In the genomic region with DNA sequence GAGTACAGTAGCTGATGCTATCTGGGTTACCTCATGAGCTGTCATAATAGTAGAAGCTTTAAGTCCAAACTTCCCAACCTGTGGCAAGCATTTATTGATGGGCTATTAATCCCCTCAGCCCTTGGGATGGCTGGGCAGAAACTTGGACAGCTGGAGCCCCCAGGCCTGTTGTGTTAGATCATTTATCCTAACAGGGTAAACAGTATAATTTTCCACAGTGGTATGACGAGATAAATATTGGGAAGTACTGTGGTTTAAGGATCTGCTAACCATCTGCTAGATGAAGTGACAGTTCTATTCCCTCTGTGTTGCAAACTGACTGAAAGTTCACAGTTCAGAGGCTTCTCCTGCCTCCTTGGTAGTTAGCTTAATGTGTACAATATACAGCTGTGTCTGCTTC, we compare ENCODE assay signal across 29 cellular contexts.
"Had no signal": no experiment of that assay in that cellular context is flagged by ENCODE, and none has a peak within 500 bp of the region (broad histone marks: within the 10 kb centered on the region; RNA-seq: fewer than 3 reads in every experiment).

No MANE protein-coding gene starts in this region.

- H3K27ac ChIP-seq: neutrophil, pancreas, prostate gland, right atrium auricular region, skin epidermis, spleen, suprapubic skin, testis, tibial artery, transverse colon, upper lobe of right lung, uterus had no signal

- H3K9me3 ChIP-seq: neutrophil, pancreas, prostate gland, right atrium auricular region, spleen, suprapubic skin, testis, tibial artery, transverse colon, upper lobe of right lung, uterus had no signal

- H3K4me3 ChIP-seq: pancreas, prostate gland, right atrium auricular region, skin epidermis, smooth muscle cell, spleen, suprapubic skin, testis, tibial artery, transverse colon, upper lobe of right lung, uterus had no signal

- H3K4me2 ChIP-seq: smooth muscle cell had no signal

- ATAC-seq: naive thymus-derived CD8-positive, alpha-beta T cell; natural killer cell treated with Interleukin-12 subunit alpha and Interleukin-12 subunit beta and Interleukin-15 and Interleukin-18, amount 100 ng/mL, for 72 hours; pancreas; sciatic nerve; stimulated activated memory B cell treated with anti-CD40 and anti-IgM and Interleukin-4, amounts not matched to agents 10 μg/mL and 1 μg/mL and 100 μg/mL, for 72 hours; stimulated activated naive CD8-positive, alpha-beta T cell treated with anti-CD3 and anti-CD28 coated beads, Interleukin-15, amount 100 ng/mL, for 72 hours; stimulated activated naive CD8-positive, alpha-beta T cell treated with anti-CD3 and anti-CD28 coated beads, Interleukin-15, Interleukin-2, amounts not matched to agents 100 U/mL and 50 U/mL, for 24 hours; upper lobe of right lung had no signal

- H3K36me3 ChIP-seq: neutrophil, pancreas, prostate gland, right atrium auricular region, spleen, suprapubic skin, tibial artery, transverse colon, upper lobe of right lung, uterus had no signal

- H3K27me3 ChIP-seq: neutrophil, pancreas, right atrium auricular region, spleen, suprapubic skin, testis, tibial artery, transverse colon, upper lobe of right lung, uterus had no signal

- H3K4me1 ChIP-seq: pancreas, prostate gland, right atrium auricular region, spleen, suprapubic skin, testis, tibial artery, transverse colon, upper lobe of right lung, uterus had no signal

- DNase-seq: naive thymus-derived CD8-positive, alpha-beta T cell; nephron progenitor cell; nucleus accumbens; pancreas; retina; spleen; stimulated activated CD4-positive, alpha-beta T cell treated with anti-CD3 and anti-CD28 coated beads, Interleukin-12 subunit alpha, Interleukin-12 subunit beta, amount 100 ng/mL, for 4 hours; stimulated activated CD4-positive, alpha-beta T cell treated with anti-CD3 and anti-CD28 coated beads, Interleukin-1b, Interleukin-23, amount 100 ng/mL, for 48 hours; stimulated activated CD4-positive, alpha-beta T cell treated with anti-CD3 and anti-CD28 coated beads, Interleukin-4, amount 100 ng/mL, for 1 hour; stimulated activated CD4-positive, alpha-beta T cell treated with anti-CD3 and anti-CD28 coated beads, Interleukin-4, amount 100 ng/mL, for 4 hours; stimulated activated CD8-positive, alpha-beta memory T cell treated with anti-CD3 and anti-CD28 coated beads, Interleukin-4, amount 100 ng/mL, for 48 hours; stimulated activated naive CD4-positive, alpha-beta T cell; stimulated activated naive CD8-positive, alpha-beta T cell treated with anti-CD3 and anti-CD28 coated beads, Interleukin-15, amount 100 ng/mL, for 72 hours; stimulated activated naive CD8-positive, alpha-beta T cell treated with anti-CD3 and anti-CD28 coated beads, Interleukin-15, Interleukin-2, amounts not matched to agents 100 U/mL and 50 U/mL, for 24 hours; substantia nigra; testis; tibial artery; transverse colon; upper lobe of right lung; uterus had no signal

- FAIRE-seq: pancreas had no signal
